ENCODE assay signal across 23 cellular contexts in genomic region chr1:24696756-24697330, GRCh38.
"Had no signal": no experiment of that assay in that cellular context is flagged by ENCODE, and none has a peak within 500 bp of the region (broad histone marks: within the 10 kb centered on the region; RNA-seq: fewer than 3 reads in every experiment).

No MANE protein-coding gene starts in this region.

- ATAC-seq: activated T-cell treated with anti-CD3 and anti-CD28 coated beads, Interleukin-2, amount 50 U/mL, for 72 hours; gastroesophageal sphincter; naive thymus-derived CD4-positive, alpha-beta T cell; stimulated activated naive CD8-positive, alpha-beta T cell treated with anti-CD3 and anti-CD28 coated beads, Interleukin-15, Interleukin-2, amounts not matched to agents 100 U/mL and 50 U/mL, for 24 hours had no signal

- H3K36me3 ChIP-seq: colonic mucosa, esophagus muscularis mucosa, gastroesophageal sphincter, neutrophil, ovary, prostate gland, right atrium auricular region, upper lobe of left lung had no signal

- H3K4me1 ChIP-seq: colonic mucosa, prostate gland had no signal

- DNase-seq: activated CD4-positive, alpha-beta T cell treated with anti-CD3 and anti-CD28 coated beads for 4 hours; activated CD4-positive, alpha-beta T cell treated with anti-CD3 and anti-CD28 coated beads, Interleukin-2, amount 50 U/mL, for 48 hours; activated CD4-positive, CD25-positive, alpha-beta regulatory T cell; activated effector memory CD4-positive, alpha-beta T cell treated with Interleukin-2 at 50 U/mL for 16 hours; activated naive CD4-positive, alpha-beta T cell treated with anti-CD3 and anti-CD28 coated beads, Interleukin-2, amount 10 ng/mL, durations not matched to agents 7 days and 5 days; activated T-cell treated with anti-CD3 and anti-CD28 coated beads, Interleukin-2, amount 50 U/mL, for 72 hours; amygdala; colonic mucosa; head of caudate nucleus; hypothalamus; naive thymus-derived CD4-positive, alpha-beta T cell; ovary; stimulated activated CD4-positive, alpha-beta T cell treated with anti-CD3 and anti-CD28 coated beads, Interleukin-4, amount 100 ng/mL, for 4 hours; stimulated activated naive CD8-positive, alpha-beta T cell treated with anti-CD3 and anti-CD28 coated beads, Interleukin-15, Interleukin-2, amounts not matched to agents 100 U/mL and 50 U/mL, for 24 hours; T1000; upper lobe of left lung had no signal

- H3K27me3 ChIP-seq: colonic mucosa, esophagus muscularis mucosa, gastroesophageal sphincter, neutrophil, ovary, right atrium auricular region, upper lobe of left lung had no signal

- FAIRE-seq: keratinocyte had no signal

- H3K27ac ChIP-seq: colonic mucosa, gastroesophageal sphincter, neutrophil, ovary, prostate gland had no signal

- H3K9me3 ChIP-seq: colonic mucosa, esophagus muscularis mucosa, gastroesophageal sphincter, neutrophil, ovary, prostate gland, right atrium auricular region, upper lobe of left lung had no signal

- H3K4me3 ChIP-seq: colonic mucosa, esophagus muscularis mucosa, gastroesophageal sphincter, lung, ovary, prostate gland, right atrium auricular region, upper lobe of left lung had no signal
